Comparison of ENCODE assay signal across 21 cellular contexts in genomic region chr3:11900844-11901243, GRCh38.
"Had no signal": no experiment of that assay in that cellular context is flagged by ENCODE, and none has a peak within 500 bp of the region (broad histone marks: within the 10 kb centered on the region; RNA-seq: fewer than 3 reads in every experiment).

No MANE protein-coding gene starts in this region.

- H3K9me3 ChIP-seq: SJSA1 had no signal

- H3K27me3 Mint-ChIP-seq: IgD-negative memory B cell had no signal

- H3K4me3 Mint-ChIP-seq: IgD-negative memory B cell had no signal

- H3K4me3 ChIP-seq: SJSA1, SK-N-MC had no signal

- H3K36me3 ChIP-seq: SJSA1 had no signal

- H3K36me3 Mint-ChIP-seq: IgD-negative memory B cell had no signal

- H3K27ac ChIP-seq: HL-60, SJSA1, SK-N-MC had no signal

- DNase-seq: KBM-7, MV-4-11, NCI-H1048, NCI-H1105, NCI-H1417, NCI-H146, NCI-H1694 treated with DMSO at 0.1 percent for 48 hours, NCI-H1930, NCI-H2081, NCI-H2107, NCI-H2227 treated with DMSO at 0.1 percent for 48 hours, NCI-H524, NCI-H526 treated with DMSO at 0.1 percent for 48 hours, NCI-H748 treated with DMSO at 0.1 percent for 48 hours, Right ventricle myocardium superior, RPMI8226, SIG-M5 had no signal

- H3K4me1 ChIP-seq: SJSA1 had no signal
